In genomic region chr10:69344591-69345244, GRCh38 we compare ENCODE assay signal across 10 cellular contexts.
DNase-seq lines count a peak whose midpoint lies in the region; ATAC-seq and TF ChIP-seq lines count a peak whose summit lies in the region.
"Had no signal": no experiment of that assay in that cellular context is flagged by ENCODE, and none has a peak within 500 bp of the region (broad histone marks: within the 10 kb centered on the region; RNA-seq: fewer than 3 reads in every experiment).

No MANE protein-coding gene starts in this region.

- H3K27me3 Mint-ChIP-seq in naive thymus-derived CD8-positive, alpha-beta T cell, result no peaks in the 10 kb centered on the region
- H3K27me3 Mint-ChIP-seq in chondrocyte (ENCODE audit: low read depth), result no peaks in the 10 kb centered on the region

- H3K4me3 Mint-ChIP-seq in naive thymus-derived CD8-positive, alpha-beta T cell, result peak overlapping the region; percentile 61 to 84 (median 76)
- H3K4me3 Mint-ChIP-seq in chondrocyte (ENCODE audit: unreplicated experiment), result no peak overlapping the region

- TF ChIP-seq CTCF in WERI-Rb-1 (IDR thresholded peaks at IDR 0.05; ENCODE audit: low read depth, low read length) (no peak), chondrocyte (IDR thresholded peaks at IDR 0.05) (no peak)

- H3K4me3 ChIP-seq in H7 (ENCODE audit: insufficient read depth, low read depth, low read length), result no peak overlapping the region
- H3K4me3 ChIP-seq in WERI-Rb-1 (ENCODE audit: low read depth, low read length), result no peak overlapping the region

- H3K9me3 Mint-ChIP-seq in naive thymus-derived CD8-positive, alpha-beta T cell, result no peaks in the 10 kb centered on the region
- H3K9me3 Mint-ChIP-seq in chondrocyte (ENCODE audit: low read depth), result no peaks in the 10 kb centered on the region

- DNase-seq in DMS53 (lab: John Stamatoyannopoulos, UW), result peak; percentile 61
- DNase-seq in DMS53 treated with DMSO at 0.1 percent for 48 hours (lab: John Stamatoyannopoulos, UW; ENCODE audit: unreplicated experiment), result no peak
- DNase-seq in H7, result peak; percentile 51
- no peak for DNase-seq in WERI-Rb-1
- peak in 5 of 10 donors; percentile 15 to 43 (median 37) for DNase-seq in naive thymus-derived CD8-positive, alpha-beta T cell
- no peak for DNase-seq in chondrocyte (ENCODE audit: low spot score)
- no peak for DNase-seq in epidermal melanocyte (ENCODE audit: insufficient read length, low spot score)
- DNase-seq in ACHN, result no peak
- DNase-seq: 8988T, MM.1S had no signal

- in situ Hi-C loops in ACHN (cut with HindIII; ENCODE audit: low pct_ligation_motif_present, low pct_unique_long_range_greater_than_20kb, low sequenced_read_pairs), result no loop called here

- H3K27ac Mint-ChIP-seq in naive thymus-derived CD8-positive, alpha-beta T cell, result peak overlapping the region; percentile 87 to 96 (median 94)
- H3K27ac Mint-ChIP-seq in chondrocyte (ENCODE audit: unreplicated experiment), result no peak overlapping the region

- H3K27me3 ChIP-seq in H7 (ENCODE audit: control insufficient read depth, insufficient read depth, low read length), result no peaks in the 10 kb centered on the region
- H3K27me3 ChIP-seq in WERI-Rb-1 (ENCODE audit: insufficient read depth, low read depth, severe bottlenecking), result no peaks in the 10 kb centered on the region

- POLR2A ChIA-PET in naive thymus-derived CD8-positive, alpha-beta T cell (lab: Charles Lee), result interaction anchor here (1.2 to 3.0 kb wide), 6 partner anchors 9 to 26 kb away, joined by 4 to 37 read pairs (median 9); no protein-coding TSS in a partner anchor

- H3K4me1 Mint-ChIP-seq in naive thymus-derived CD8-positive, alpha-beta T cell, result peaks cover 46 to 90% (median 87%) of the 10 kb centered on the region in 4 donors
- H3K4me1 Mint-ChIP-seq in chondrocyte (ENCODE audit: low read depth), result peaks cover 40% of the 10 kb centered on the region

- H3K9me3 ChIP-seq in WERI-Rb-1 (ENCODE audit: severe bottlenecking), result no peaks in the 10 kb centered on the region

- peaks cover 0 to 24% (median 6%) of the 10 kb centered on the region in 3 donors for H3K36me3 Mint-ChIP-seq in naive thymus-derived CD8-positive, alpha-beta T cell
- peaks cover 14% of the 10 kb centered on the region for H3K36me3 Mint-ChIP-seq in chondrocyte (ENCODE audit: low read depth)

- ATAC-seq in naive thymus-derived CD8-positive, alpha-beta T cell, result peak; percentile 84 to 87

- peak overlapping the region; percentile 29; the same call in 1 of the 2 replicates for H3K27ac ChIP-seq in WERI-Rb-1

- H3K36me3 ChIP-seq in H7 (replicated peaks; ENCODE audit: control insufficient read depth, insufficient read depth, low read length) (peaks cover 9% of the 10 kb centered on the region), WERI-Rb-1 (peaks cover 23% of the 10 kb centered on the region)

Comparison
In these comparisons a context has a peak if more than half of its experiments do, and no peak if none do; other contexts are left out.
1. DNase-seq: peak in DMS53 (single experiment) and H7 (single experiment); none in DMS53 treated with DMSO at 0.1 percent for 48 hours (single experiment), WERI-Rb-1 (single experiment), chondrocyte (single experiment), epidermal melanocyte (single experiment) and ACHN (single experiment).